Comparison of ENCODE assay signal across 11 cellular contexts in genomic region chr10:21801609-21802008, GRCh38.
"Had no signal": no experiment of that assay in that cellular context is flagged by ENCODE, and none has a peak within 500 bp of the region (broad histone marks: within the 10 kb centered on the region; RNA-seq: fewer than 3 reads in every experiment).

No MANE protein-coding gene starts in this region.

- H3K27ac ChIP-seq: GM23248 had no signal

- H3K9me3 ChIP-seq: HAP-1 had no signal

- H3K9ac ChIP-seq: GM23248 had no signal

- H2AFZ ChIP-seq: GM23248, GM23338 had no signal

- FAIRE-seq: H1, H54 had no signal

- H3K4me2 ChIP-seq: GM23338 had no signal

- DNase-seq: GM23248, GOT3, H7, H9, HCEC 1CT, HFFc6 had no signal

- H3K4me3 ChIP-seq: GM23248, GM23338, HAP-1 had no signal

- ATAC-seq: GM23338, HCT116 had no signal

- H3K36me3 ChIP-seq: HAP-1 had no signal

- H3K4me1 ChIP-seq: HAP-1 had no signal
